Comparison of ENCODE assay signal across 23 cellular contexts in genomic region chr1:183968386-183968785, GRCh38.
DNase-seq lines count a peak whose midpoint lies in the region; ATAC-seq and TF ChIP-seq lines count a peak whose summit lies in the region.
"Had no signal": no experiment of that assay in that cellular context is flagged by ENCODE, and none has a peak within 500 bp of the region (broad histone marks: within the 10 kb centered on the region; RNA-seq: fewer than 3 reads in every experiment).

No MANE protein-coding gene starts in this region.

- no peaks in the 10 kb centered on the region for H3K9me3 Mint-ChIP-seq in natural killer cell
- no peaks in the 10 kb centered on the region for H3K9me3 Mint-ChIP-seq in activated CD8-positive, alpha-beta T cell treated with anti-CD3 and anti-CD28 coated beads for 36 hours

- intact Hi-C loops in A673 (cut with micrococcal nuclease; ENCODE audit: unreplicated experiment): no loop called here
- intact Hi-C loops in natural killer cell (cut with micrococcal nuclease): loop anchor here (1.0 kb wide), 1 partner anchor 12 kb away; no protein-coding TSS in a partner anchor
- intact Hi-C loops in activated CD8-positive, alpha-beta T cell treated with anti-CD3 and anti-CD28 coated beads for 36 hours (cut with micrococcal nuclease): no loop called here
- intact Hi-C loops in tibial artery (cut with DNase I; ENCODE audit: low total_unique reads): no loop called here

- peak overlapping the region; percentile 29 for H3K27ac ChIP-seq in A673 (ENCODE audit: low read depth, low read length, poor library complexity, severe bottlenecking)
- peak overlapping the region; percentile 42 for H3K27ac ChIP-seq in cingulate gyrus (ENCODE audit: low read depth, low read length)
- no peak overlapping the region for H3K27ac ChIP-seq in tibial artery
- H3K27ac ChIP-seq: brain microvascular endothelial cell, colonic mucosa, RWPE1, suprapubic skin, VCaP had no signal

- H3K4me1 Mint-ChIP-seq in natural killer cell: peaks cover 35 to 63% of the 10 kb centered on the region in 2 donors
- H3K4me1 Mint-ChIP-seq in activated CD8-positive, alpha-beta T cell treated with anti-CD3 and anti-CD28 coated beads for 36 hours (ENCODE audit: low read depth): no peaks in the 10 kb centered on the region

- no TSS peak for BruUV-seq in A673 (replicated peaks; lab: Mats Ljungman, UMichigan)

- POLR2A ChIA-PET in A673 (lab: Charles Lee; ENCODE audit: low non-redundant PET): no interaction called here
- POLR2A ChIA-PET in activated CD8-positive, alpha-beta T cell treated with anti-CD3 and anti-CD28 coated beads for 36 hours (lab: Charles Lee): no interaction called here

- H3K9me3 ChIP-seq in A673 (ENCODE audit: low read depth, low read length, poor library complexity, severe bottlenecking) (no peaks in the 10 kb centered on the region), tibial artery (no peaks in the 10 kb centered on the region)
- H3K9me3 ChIP-seq: colonic mucosa, SK-N-SH, suprapubic skin had no signal

- ATAC-seq in natural killer cell: peak; percentile 7 to 46 (median 18)
- ATAC-seq in activated CD8-positive, alpha-beta T cell treated with anti-CD3 and anti-CD28 coated beads for 36 hours: no peak
- no peak for ATAC-seq in HG02870 (IDR thresholded peaks at IDR 0.05; ENCODE audit: unreplicated experiment)

- H3K27me3 ChIP-seq in A673 (replicated peaks; ENCODE audit: insufficient read depth, low read depth, low read length, poor library complexity) (no peaks in the 10 kb centered on the region), tibial artery (no peaks in the 10 kb centered on the region)
- H3K27me3 ChIP-seq: brain microvascular endothelial cell, colonic mucosa, suprapubic skin had no signal

- DNase-seq in A673 (ENCODE audit: low spot score) (peak; percentile 31), NCI-H526 treated with DMSO at 0.1 percent for 48 hours (lab: John Stamatoyannopoulos, UW) (peak; percentile 30), natural killer cell (no peak), KG1 (lab: John Stamatoyannopoulos, UW) (no peak), tibial artery (no peak)
- no peak for DNase-seq in activated CD8-positive, alpha-beta T cell treated with anti-CD3 and anti-CD28 coated beads for 36 hours
- DNase-seq: activated CD4-positive, alpha-beta T cell treated with anti-CD3 and anti-CD28 coated beads, Interleukin-2, amount 50 U/mL, for 1 hour; activated effector memory CD4-positive, alpha-beta T cell treated with Interleukin-2 at 50 U/mL for 16 hours; brain microvascular endothelial cell; colonic mucosa; glutamatergic neuron; HCEC 1CT; NCI-H1694 treated with DMSO at 0.1 percent for 48 hours; NCI-H2171 treated with DMSO at 0.1 percent for 48 hours; NCI-H524 treated with DMSO at 0.1 percent for 48 hours; SK-N-SH; small intestine; stimulated activated CD4-positive, alpha-beta T cell treated with anti-CD3 and anti-CD28 coated beads, Interleukin-1b, Interleukin-23, amount 100 ng/mL, for 48 hours had no signal

- TF ChIP-seq CTCF in A673 (conservative IDR thresholded peaks at IDR 0.05; ENCODE audit: low read depth, low read length): no peak
- TF ChIP-seq CTCF in natural killer cell (IDR thresholded peaks at IDR 0.05): no peak
- no peak for TF ChIP-seq CTCF in activated CD8-positive, alpha-beta T cell treated with anti-CD3 and anti-CD28 coated beads for 36 hours (IDR thresholded peaks at IDR 0.05)
- TF ChIP-seq CTCF in tibial artery (IDR thresholded peaks at IDR 0.05): no peak

- peak overlapping the region; percentile 90 for H3K27ac Mint-ChIP-seq in natural killer cell
- no peak overlapping the region for H3K27ac Mint-ChIP-seq in activated CD8-positive, alpha-beta T cell treated with anti-CD3 and anti-CD28 coated beads for 36 hours

- H3K27me3 Mint-ChIP-seq in natural killer cell (ENCODE audit: low read depth in 2 of 2): no peaks in the 10 kb centered on the region
- no peaks in the 10 kb centered on the region for H3K27me3 Mint-ChIP-seq in activated CD8-positive, alpha-beta T cell treated with anti-CD3 and anti-CD28 coated beads for 36 hours

- no peak overlapping the region for H3K4me3 ChIP-seq in A673 (ENCODE audit: low read depth, low read length, poor library complexity, severe bottlenecking)
- no peak overlapping the region for H3K4me3 ChIP-seq in tibial artery
- H3K4me3 ChIP-seq: colonic mucosa, suprapubic skin had no signal

- peaks cover 10% of the 10 kb centered on the region for H3K36me3 Mint-ChIP-seq in natural killer cell
- H3K36me3 Mint-ChIP-seq in activated CD8-positive, alpha-beta T cell treated with anti-CD3 and anti-CD28 coated beads for 36 hours (ENCODE audit: low read depth): peaks cover 2% of the 10 kb centered on the region

- H3K36me3 ChIP-seq in A673 (ENCODE audit: insufficient read depth, low read length, poor library complexity, severe bottlenecking) (peaks cover 19% of the 10 kb centered on the region), tibial artery (no peaks in the 10 kb centered on the region)
- H3K36me3 ChIP-seq: brain microvascular endothelial cell, colonic mucosa, suprapubic skin had no signal

- CTCF ChIA-PET in A673 (lab: Charles Lee): no interaction called here
- CTCF ChIA-PET in activated CD8-positive, alpha-beta T cell treated with anti-CD3 and anti-CD28 coated beads for 36 hours (lab: Charles Lee): no interaction called here

- H3K4me3 Mint-ChIP-seq in natural killer cell: peak overlapping the region; percentile 79
- no peak overlapping the region for H3K4me3 Mint-ChIP-seq in activated CD8-positive, alpha-beta T cell treated with anti-CD3 and anti-CD28 coated beads for 36 hours

- peaks cover 9% of the 10 kb centered on the region for H3K4me1 ChIP-seq in A673 (ENCODE audit: insufficient read depth, low read length, poor library complexity, severe bottlenecking)
- H3K4me1 ChIP-seq in tibial artery: no peaks in the 10 kb centered on the region
- H3K4me1 ChIP-seq: colonic mucosa, suprapubic skin had no signal

Comparison
In these comparisons a context has a peak if more than half of its experiments do, and no peak if none do; other contexts are left out.
1. DNase-seq: peak in A673 (single experiment) and NCI-H526 treated with DMSO at 0.1 percent for 48 hours (single experiment); none in natural killer cell (single experiment), activated CD8-positive, alpha-beta T cell treated with anti-CD3 and anti-CD28 coated beads for 36 hours (single experiment), KG1 (single experiment) and tibial artery (0 of 2).
2. H3K27ac ChIP-seq: peak in A673 (single experiment) and cingulate gyrus (single experiment); none in tibial artery (0 of 2).
3. ATAC-seq: peak in natural killer cell (3 of 3); none in activated CD8-positive, alpha-beta T cell treated with anti-CD3 and anti-CD28 coated beads for 36 hours (single experiment) and HG02870 (single experiment).